23 cellular contexts compared by ENCODE assay signal in genomic region chr2:227006189-227006897, GRCh38.
"Had no signal": no experiment of that assay in that cellular context is flagged by ENCODE, and none has a peak within 500 bp of the region (broad histone marks: within the 10 kb centered on the region; RNA-seq: fewer than 3 reads in every experiment).

No MANE protein-coding gene starts in this region.

- H3K36me3 ChIP-seq: colonic mucosa, ovary, prostate gland, sigmoid colon, upper lobe of right lung had no signal

- H3K27ac Mint-ChIP-seq: activated CD4-positive, alpha-beta T cell treated with anti-CD3 and anti-CD28 coated beads for 36 hours; activated CD8-positive, alpha-beta memory T cell treated with anti-CD3 and anti-CD28 coated beads, Interleukin-2, amount 10 ng/mL, durations not matched to agents 7 days and 5 days; activated CD8-positive, alpha-beta T cell treated with anti-CD3 and anti-CD28 coated beads, Interleukin-2, amount 10 ng/mL, durations not matched to agents 7 days and 5 days; activated naive CD8-positive, alpha-beta T cell; activated T-helper 2 cell treated with anti-CD3 and anti-CD28 coated beads, Interferon-gamma antibody, Interleukin-2, Interleukin-4, amounts not matched to agents 10 μg/mL and 5 μg/mL and 100 μg/mL, durations not matched to agents 14 hours and 24 hours and 36 hours; nephron progenitor cell; stimulated activated effector memory CD8-positive, alpha-beta T cell treated with anti-CD3 and anti-CD28 coated beads, Interleukin-12 subunit alpha, Interleukin-12 subunit beta, amount 100 ng/mL, for 72 hours; stimulated activated naive CD8-positive, alpha-beta T cell treated with anti-CD3 and anti-CD28 coated beads, Interleukin-15, Interleukin-2, amounts not matched to agents 100 ng/mL and 50 ng/mL, for 24 hours had no signal

- H3K4me1 ChIP-seq: body of pancreas, colonic mucosa, prostate gland, thyroid gland, upper lobe of right lung had no signal

- H3K27me3 Mint-ChIP-seq: activated CD4-positive, alpha-beta T cell treated with anti-CD3 and anti-CD28 coated beads for 36 hours; activated CD8-positive, alpha-beta memory T cell treated with anti-CD3 and anti-CD28 coated beads, Interleukin-2, amount 10 ng/mL, durations not matched to agents 7 days and 5 days; activated naive CD8-positive, alpha-beta T cell; naive B cell; stimulated activated naive CD8-positive, alpha-beta T cell treated with anti-CD3 and anti-CD28 coated beads, Interleukin-15, Interleukin-2, amounts not matched to agents 100 ng/mL and 50 ng/mL, for 24 hours had no signal

- ATAC-seq: activated CD4-positive, alpha-beta T cell treated with anti-CD3 and anti-CD28 coated beads for 36 hours; activated CD8-positive, alpha-beta memory T cell treated with anti-CD3 and anti-CD28 coated beads, Interleukin-2, amount 10 ng/mL, durations not matched to agents 7 days and 5 days; activated CD8-positive, alpha-beta T cell treated with anti-CD3 and anti-CD28 coated beads, Interleukin-2, amount 10 ng/mL, durations not matched to agents 7 days and 5 days; body of pancreas; stimulated activated effector memory CD8-positive, alpha-beta T cell treated with anti-CD3 and anti-CD28 coated beads, Interleukin-12 subunit alpha, Interleukin-12 subunit beta, amount 100 ng/mL, for 72 hours; upper lobe of right lung had no signal

- H3K4me3 ChIP-seq: body of pancreas, colonic mucosa, ovary, prostate gland, sigmoid colon, thyroid gland, upper lobe of right lung had no signal

- H3K27me3 ChIP-seq: body of pancreas, colonic mucosa, ovary, sigmoid colon, thyroid gland, upper lobe of right lung had no signal

- H3K4me3 Mint-ChIP-seq: activated CD4-positive, alpha-beta T cell treated with anti-CD3 and anti-CD28 coated beads for 36 hours; activated CD8-positive, alpha-beta memory T cell treated with anti-CD3 and anti-CD28 coated beads, Interleukin-2, amount 10 ng/mL, durations not matched to agents 7 days and 5 days; activated CD8-positive, alpha-beta T cell treated with anti-CD3 and anti-CD28 coated beads, Interleukin-2, amount 10 ng/mL, durations not matched to agents 7 days and 5 days; activated naive CD8-positive, alpha-beta T cell; nephron progenitor cell; stimulated activated effector memory CD8-positive, alpha-beta T cell treated with anti-CD3 and anti-CD28 coated beads, Interleukin-12 subunit alpha, Interleukin-12 subunit beta, amount 100 ng/mL, for 72 hours; stimulated activated naive CD8-positive, alpha-beta T cell treated with anti-CD3 and anti-CD28 coated beads, Interleukin-15, Interleukin-2, amounts not matched to agents 100 ng/mL and 50 ng/mL, for 24 hours had no signal

- H3K9me3 ChIP-seq: body of pancreas, colonic mucosa, ovary, prostate gland, sigmoid colon, thyroid gland, upper lobe of right lung had no signal

- DNase-seq: activated CD4-positive, alpha-beta T cell treated with anti-CD3 and anti-CD28 coated beads for 36 hours; activated CD4-positive, CD25-positive, alpha-beta regulatory T cell; activated CD8-positive, alpha-beta memory T cell treated with anti-CD3 and anti-CD28 coated beads, Interleukin-2, amount 10 ng/mL, durations not matched to agents 7 days and 5 days; activated CD8-positive, alpha-beta T cell treated with anti-CD3 and anti-CD28 coated beads, Interleukin-2, amount 10 ng/mL, durations not matched to agents 7 days and 5 days; activated T-cell treated with anti-CD3 and anti-CD28 coated beads, Interleukin-2, amount 50 U/mL, for 48 hours; body of pancreas; colonic mucosa; effector CD8-positive, alpha-beta T cell; islet precursor cell; mammary epithelial cell; naive B cell; nephron progenitor cell; ovary; sigmoid colon; small intestine; stimulated activated CD4-positive, alpha-beta T cell treated with anti-CD3 and anti-CD28 coated beads, Interleukin-4, amount 100 ng/mL, for 24 hours; thyroid gland; upper lobe of right lung had no signal

- H3K4me1 Mint-ChIP-seq: activated CD4-positive, alpha-beta T cell treated with anti-CD3 and anti-CD28 coated beads for 36 hours; activated CD8-positive, alpha-beta memory T cell treated with anti-CD3 and anti-CD28 coated beads, Interleukin-2, amount 10 ng/mL, durations not matched to agents 7 days and 5 days; naive B cell had no signal

- H3K27ac ChIP-seq: body of pancreas, colonic mucosa, ovary, prostate gland, sigmoid colon, thyroid gland, upper lobe of right lung had no signal

- H3K9me3 Mint-ChIP-seq: activated T-helper 2 cell treated with anti-CD3 and anti-CD28 coated beads, Interferon-gamma antibody, Interleukin-2, Interleukin-4, amounts not matched to agents 10 μg/mL and 5 μg/mL and 100 μg/mL, durations not matched to agents 14 hours and 24 hours and 36 hours; naive B cell; nephron progenitor cell; stimulated activated effector memory CD8-positive, alpha-beta T cell treated with anti-CD3 and anti-CD28 coated beads, Interleukin-12 subunit alpha, Interleukin-12 subunit beta, amount 100 ng/mL, for 72 hours; stimulated activated naive CD8-positive, alpha-beta T cell treated with anti-CD3 and anti-CD28 coated beads, Interleukin-15, Interleukin-2, amounts not matched to agents 100 ng/mL and 50 ng/mL, for 24 hours had no signal
